Comparison of ENCODE assay signal across 11 cellular contexts in genomic region chr15:48592221-48592731, GRCh38. TPM values are rescaled to one million over a fixed set of nuclear protein-coding genes. Genes with fewer than 3 reads are reported as not detected.
DNase-seq lines count a peak whose midpoint lies in the region; TF ChIP-seq lines count a peak whose summit lies in the region.
"Had no signal": no experiment of that assay in that cellular context is flagged by ENCODE, and none has a peak within 500 bp of the region (broad histone marks: within the 10 kb centered on the region; RNA-seq: fewer than 3 reads in every experiment).

No MANE protein-coding gene starts in this region.

- H3K36me3 ChIP-seq in osteoblast (ENCODE audit: insufficient read depth, low read length), result peaks cover 65% of the 10 kb centered on the region
- H3K36me3 ChIP-seq: cardiac muscle cell had no signal

- H3K4me2 ChIP-seq in osteoblast (ENCODE audit: insufficient read depth, low read length), result peak overlapping the region; percentile 43

- peaks cover 78% of the 10 kb centered on the region for H3K79me2 ChIP-seq in osteoblast (ENCODE audit: insufficient read depth, low read length)

- no peaks in the 10 kb centered on the region for H4K20me1 ChIP-seq in osteoblast (ENCODE audit: insufficient read depth, low read length)

- DNase-seq in EH (ENCODE audit: low read depth) (peak; percentile 98), NCI-H226 (peak; percentile 99), dedifferentiated amniotic fluid mesenchymal stem cell (ENCODE audit: extremely low spot score) (peak; percentile 92), osteoblast (ENCODE audit: insufficient read length, low spot score, missing footprints) (peak; percentile 79), midbrain (lab: John Stamatoyannopoulos, UW) (no peak), DMS153 (lab: John Stamatoyannopoulos, UW) (no peak), NCI-H2081 treated with DMSO at 0.1 percent for 48 hours (lab: John Stamatoyannopoulos, UW) (no peak), NCI-H526 (lab: John Stamatoyannopoulos, UW) (no peak)
- DNase-seq: DMS79, natural killer cell had no signal

- TF ChIP-seq CTCF in osteoblast (IDR thresholded peaks at IDR 0.05; ENCODE audit: extremely low read depth, low read depth, low read length), result no peak

- peaks cover 21% of the 10 kb centered on the region for H3K4me1 ChIP-seq in osteoblast (ENCODE audit: insufficient read depth, low read length)

- no peak overlapping the region for H2AFZ ChIP-seq in osteoblast (ENCODE audit: low read length)

- H3K4me3 ChIP-seq in osteoblast (ENCODE audit: insufficient read depth, low read length), result no peak overlapping the region
- H3K4me3 ChIP-seq: cardiac muscle cell had no signal

- H3K27me3 ChIP-seq in osteoblast (ENCODE audit: insufficient read depth, low read length), result no peaks in the 10 kb centered on the region
- H3K27me3 ChIP-seq: cardiac muscle cell had no signal

- H3K9me3 ChIP-seq in osteoblast (ENCODE audit: low read depth, low read length), result no peaks in the 10 kb centered on the region

- H3K27ac ChIP-seq in osteoblast (ENCODE audit: low read depth, low read length), result peak overlapping the region; percentile 95
- H3K27ac ChIP-seq: cardiac muscle cell had no signal

RNA-seq across cellular contexts. Expression of gene FBN1, which starts 53.2 kb away (rescaled TPM):
- 1,453 and 1,556 TPM in 2 replicates for total RNA-seq in osteoblast

Comparison
In these comparisons a context has a peak if more than half of its experiments do, and no peak if none do; other contexts are left out.
1. DNase-seq: peak in EH (single experiment), NCI-H226 (single experiment), dedifferentiated amniotic fluid mesenchymal stem cell (single experiment) and osteoblast (single experiment); none in midbrain (single experiment), DMS153 (single experiment), NCI-H2081 treated with DMSO at 0.1 percent for 48 hours (single experiment) and NCI-H526 (0 of 2).